Comparison of ENCODE assay signal across 1 cellular context in the genomic region with DNA sequence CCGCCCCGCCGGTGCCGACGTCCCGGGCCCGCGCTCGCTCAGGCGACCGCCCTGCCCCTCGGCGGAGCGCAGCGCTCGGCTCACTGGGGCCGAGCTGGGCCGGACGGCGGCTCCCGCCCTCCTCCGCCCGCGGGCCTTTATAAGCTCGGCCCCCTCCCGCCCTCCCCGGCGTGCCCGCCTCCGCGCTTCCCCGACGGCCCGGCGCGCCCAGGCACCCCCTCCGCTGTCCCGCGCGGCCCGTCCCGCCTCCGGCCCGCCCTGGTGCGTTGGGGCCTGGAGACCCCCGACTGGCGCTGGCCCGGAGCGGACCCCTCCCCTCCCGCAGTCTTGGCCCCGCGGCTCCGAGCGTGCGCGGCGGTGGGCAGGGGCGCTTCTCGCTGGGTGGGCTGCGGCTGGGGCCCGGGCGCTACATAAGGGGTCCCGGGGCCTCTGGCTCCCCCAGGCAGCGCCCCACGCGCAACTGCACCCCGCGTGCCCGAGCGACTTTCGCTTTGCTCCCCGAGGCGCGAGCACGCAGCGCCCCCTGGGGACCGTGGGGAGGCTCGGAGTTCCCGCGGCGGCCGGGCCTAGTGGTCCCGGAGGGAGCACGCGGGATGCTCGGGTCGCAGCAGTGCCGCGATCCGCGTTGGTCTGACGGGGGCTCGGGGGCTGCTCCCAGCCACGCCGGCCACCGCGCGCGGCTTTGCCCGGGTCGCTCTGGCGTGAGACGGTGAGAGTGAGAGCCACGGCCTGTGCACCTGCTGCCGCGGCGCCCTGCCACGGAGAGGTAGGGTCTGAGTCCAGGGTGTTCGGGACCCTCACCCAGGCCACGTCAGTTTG.
TF ChIP-seq lines count a peak whose summit lies in the region.

A gene with protein sequence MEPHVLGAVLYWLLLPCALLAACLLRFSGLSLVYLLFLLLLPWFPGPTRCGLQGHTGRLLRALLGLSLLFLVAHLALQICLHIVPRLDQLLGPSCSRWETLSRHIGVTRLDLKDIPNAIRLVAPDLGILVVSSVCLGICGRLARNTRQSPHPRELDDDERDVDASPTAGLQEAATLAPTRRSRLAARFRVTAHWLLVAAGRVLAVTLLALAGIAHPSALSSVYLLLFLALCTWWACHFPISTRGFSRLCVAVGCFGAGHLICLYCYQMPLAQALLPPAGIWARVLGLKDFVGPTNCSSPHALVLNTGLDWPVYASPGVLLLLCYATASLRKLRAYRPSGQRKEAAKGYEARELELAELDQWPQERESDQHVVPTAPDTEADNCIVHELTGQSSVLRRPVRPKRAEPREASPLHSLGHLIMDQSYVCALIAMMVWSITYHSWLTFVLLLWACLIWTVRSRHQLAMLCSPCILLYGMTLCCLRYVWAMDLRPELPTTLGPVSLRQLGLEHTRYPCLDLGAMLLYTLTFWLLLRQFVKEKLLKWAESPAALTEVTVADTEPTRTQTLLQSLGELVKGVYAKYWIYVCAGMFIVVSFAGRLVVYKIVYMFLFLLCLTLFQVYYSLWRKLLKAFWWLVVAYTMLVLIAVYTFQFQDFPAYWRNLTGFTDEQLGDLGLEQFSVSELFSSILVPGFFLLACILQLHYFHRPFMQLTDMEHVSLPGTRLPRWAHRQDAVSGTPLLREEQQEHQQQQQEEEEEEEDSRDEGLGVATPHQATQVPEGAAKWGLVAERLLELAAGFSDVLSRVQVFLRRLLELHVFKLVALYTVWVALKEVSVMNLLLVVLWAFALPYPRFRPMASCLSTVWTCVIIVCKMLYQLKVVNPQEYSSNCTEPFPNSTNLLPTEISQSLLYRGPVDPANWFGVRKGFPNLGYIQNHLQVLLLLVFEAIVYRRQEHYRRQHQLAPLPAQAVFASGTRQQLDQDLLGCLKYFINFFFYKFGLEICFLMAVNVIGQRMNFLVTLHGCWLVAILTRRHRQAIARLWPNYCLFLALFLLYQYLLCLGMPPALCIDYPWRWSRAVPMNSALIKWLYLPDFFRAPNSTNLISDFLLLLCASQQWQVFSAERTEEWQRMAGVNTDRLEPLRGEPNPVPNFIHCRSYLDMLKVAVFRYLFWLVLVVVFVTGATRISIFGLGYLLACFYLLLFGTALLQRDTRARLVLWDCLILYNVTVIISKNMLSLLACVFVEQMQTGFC (N-terminal part only) (minus strand): TSS at position 115 of the 819 bp plus-strand sequence. CDS start 256 bp downstream, outside the sequence.

TF ChIP-seq in HepG2, 621 proteins besides CTCF, POLR2A, EP300 and RAD21 (continued from another document and continues in another):
- TF ChIP-seq, protein P1, sequence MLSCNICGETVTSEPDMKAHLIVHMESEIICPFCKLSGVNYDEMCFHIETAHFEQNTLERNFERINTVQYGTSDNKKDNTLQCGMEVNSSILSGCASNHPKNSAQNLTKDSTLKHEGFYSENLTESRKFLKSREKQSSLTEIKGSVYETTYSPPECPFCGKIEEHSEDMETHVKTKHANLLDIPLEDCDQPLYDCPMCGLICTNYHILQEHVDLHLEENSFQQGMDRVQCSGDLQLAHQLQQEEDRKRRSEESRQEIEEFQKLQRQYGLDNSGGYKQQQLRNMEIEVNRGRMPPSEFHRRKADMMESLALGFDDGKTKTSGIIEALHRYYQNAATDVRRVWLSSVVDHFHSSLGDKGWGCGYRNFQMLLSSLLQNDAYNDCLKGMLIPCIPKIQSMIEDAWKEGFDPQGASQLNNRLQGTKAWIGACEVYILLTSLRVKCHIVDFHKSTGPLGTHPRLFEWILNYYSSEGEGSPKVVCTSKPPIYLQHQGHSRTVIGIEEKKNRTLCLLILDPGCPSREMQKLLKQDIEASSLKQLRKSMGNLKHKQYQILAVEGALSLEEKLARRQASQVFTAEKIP (CRISPR knock-in tag; IDR thresholded peaks at IDR 0.05; ENCODE audit: borderline replicate concordance) = no peak
- TF ChIP-seq ZNF510 (CRISPR knock-in tag; IDR thresholded peaks at IDR 0.05; ENCODE audit: low read depth) (0 out of 2 replicates have a peak, but pooled peaks have one; percentile 34), GATA4 (IDR thresholded peaks at IDR 0.05; ENCODE audit: borderline replicate concordance, low read depth) (no peak), FOSL2 (CRISPR knock-in tag; IDR thresholded peaks at IDR 0.05) (peak; percentile 25; the same call in 1 of the 2 replicates), ZNF501 (CRISPR knock-in tag; IDR thresholded peaks at IDR 0.05) (peak; percentile 94), TRIM24 (CRISPR knock-in tag; IDR thresholded peaks at IDR 0.05) (no peak), XRCC5 (optimal IDR thresholded peaks at IDR 0.05; ENCODE audit: low read length) (peak; percentile 93), MEIS2 (CRISPR knock-in tag; IDR thresholded peaks at IDR 0.05) (peak; percentile 61), ZBTB7B (CRISPR knock-in tag; IDR thresholded peaks at IDR 0.05) (peak; percentile 98), PHF5A (CRISPR knock-in tag; IDR thresholded peaks at IDR 0.05; ENCODE audit: low read depth, unreplicated experiment) (peak; percentile 56), TCF7L2 (IDR thresholded peaks at IDR 0.05; ENCODE audit: low read depth, low read length) (no peak), U2AF2 (IDR thresholded peaks at IDR 0.05; ENCODE audit: low read depth, low read length) (no peak), TAF15 (IDR thresholded peaks at IDR 0.05; ENCODE audit: low read depth, low read length, poor library complexity, severe bottlenecking) (no peak), ZNF564 (CRISPR knock-in tag; IDR thresholded peaks at IDR 0.05) (peak; percentile 78), ZSCAN20 (CRISPR knock-in tag; IDR thresholded peaks at IDR 0.05; ENCODE audit: borderline replicate concordance) (no peak), TARDBP (CRISPR knock-in tag; IDR thresholded peaks at IDR 0.05) (0 out of 2 replicates have a peak, but pooled peaks have one; percentile 46), GTF2F1 (IDR thresholded peaks at IDR 0.05; ENCODE audit: low read length) (no peak), CAMTA2 (CRISPR knock-in tag; IDR thresholded peaks at IDR 0.05; ENCODE audit: borderline replicate concordance) (no peak), ZNF572 (CRISPR knock-in tag; IDR thresholded peaks at IDR 0.05) (no peak), NPAS2 (CRISPR knock-in tag; IDR thresholded peaks at IDR 0.05; ENCODE audit: borderline replicate concordance) (no peak), ZNF230 (CRISPR knock-in tag; IDR thresholded peaks at IDR 0.05) (0 out of 2 replicates have a peak, but pooled peaks have one; percentile 21), RXRA (CRISPR knock-in tag; IDR thresholded peaks at IDR 0.05) (peak; percentile 86), ZBTB21 (CRISPR knock-in tag; IDR thresholded peaks at IDR 0.05) (no peak), NR1H2 (CRISPR knock-in tag; IDR thresholded peaks at IDR 0.05; ENCODE audit: borderline replicate concordance, low read depth) (no peak; the same call in 1 of the 2 replicates), RFX5 (IDR thresholded peaks at IDR 0.05; ENCODE audit: low read depth, low read length) (no peak), CEBPB (IDR thresholded peaks at IDR 0.05; ENCODE audit: borderline replicate concordance, low read depth, low read length) (no peak), POLR2AphosphoS5 (IDR thresholded peaks at IDR 0.05; ENCODE audit: low read depth, low read length) (peak; percentile 58), SUZ12 (IDR thresholded peaks at IDR 0.05; ENCODE audit: low read depth, low read length) (no peak), IKZF4 (CRISPR knock-in tag; IDR thresholded peaks at IDR 0.05; ENCODE audit: borderline replicate concordance, low read depth, not compliant biosample characterization) (no peak), ZFP62 (CRISPR knock-in tag; IDR thresholded peaks at IDR 0.05) (no peak), JUNB (CRISPR knock-in tag; IDR thresholded peaks at IDR 0.05; ENCODE audit: borderline replicate concordance) (no peak), DMAP1 (CRISPR knock-in tag; IDR thresholded peaks at IDR 0.05) (peak; percentile 32; the same call in 1 of the 2 replicates), REXO4 (CRISPR knock-in tag; IDR thresholded peaks at IDR 0.05; ENCODE audit: borderline replicate concordance) (peak; percentile 42; the same call in 1 of the 2 replicates), PRPF4 (IDR thresholded peaks at IDR 0.05; ENCODE audit: low read depth, low read length, poor library complexity, severe bottlenecking) (no peak), MED1 (CRISPR knock-in tag; IDR thresholded peaks at IDR 0.05) (peak; percentile 62), ZNF3 (CRISPR knock-in tag; IDR thresholded peaks at IDR 0.05) (no peak), ZNF251 (CRISPR knock-in tag; IDR thresholded peaks at IDR 0.05) (no peak), ZBTB8A (CRISPR knock-in tag; IDR thresholded peaks at IDR 0.05; ENCODE audit: borderline replicate concordance, low read depth) (peak; percentile 53; the same call in 1 of the 2 replicates)
- TF ChIP-seq, protein P2, sequence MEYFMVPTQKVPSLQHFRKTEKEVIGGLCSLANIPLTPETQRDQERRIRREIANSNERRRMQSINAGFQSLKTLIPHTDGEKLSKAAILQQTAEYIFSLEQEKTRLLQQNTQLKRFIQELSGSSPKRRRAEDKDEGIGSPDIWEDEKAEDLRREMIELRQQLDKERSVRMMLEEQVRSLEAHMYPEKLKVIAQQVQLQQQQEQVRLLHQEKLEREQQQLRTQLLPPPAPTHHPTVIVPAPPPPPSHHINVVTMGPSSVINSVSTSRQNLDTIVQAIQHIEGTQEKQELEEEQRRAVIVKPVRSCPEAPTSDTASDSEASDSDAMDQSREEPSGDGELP (IDR thresholded peaks at IDR 0.05; ENCODE audit: borderline replicate concordance, low read depth) = no peak
- TF ChIP-seq, protein P3, sequence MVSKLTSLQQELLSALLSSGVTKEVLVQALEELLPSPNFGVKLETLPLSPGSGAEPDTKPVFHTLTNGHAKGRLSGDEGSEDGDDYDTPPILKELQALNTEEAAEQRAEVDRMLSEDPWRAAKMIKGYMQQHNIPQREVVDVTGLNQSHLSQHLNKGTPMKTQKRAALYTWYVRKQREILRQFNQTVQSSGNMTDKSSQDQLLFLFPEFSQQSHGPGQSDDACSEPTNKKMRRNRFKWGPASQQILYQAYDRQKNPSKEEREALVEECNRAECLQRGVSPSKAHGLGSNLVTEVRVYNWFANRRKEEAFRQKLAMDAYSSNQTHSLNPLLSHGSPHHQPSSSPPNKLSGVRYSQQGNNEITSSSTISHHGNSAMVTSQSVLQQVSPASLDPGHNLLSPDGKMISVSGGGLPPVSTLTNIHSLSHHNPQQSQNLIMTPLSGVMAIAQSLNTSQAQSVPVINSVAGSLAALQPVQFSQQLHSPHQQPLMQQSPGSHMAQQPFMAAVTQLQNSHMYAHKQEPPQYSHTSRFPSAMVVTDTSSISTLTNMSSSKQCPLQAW (CRISPR knock-in tag; IDR thresholded peaks at IDR 0.05) = no peak
- TF ChIP-seq, protein P4, sequence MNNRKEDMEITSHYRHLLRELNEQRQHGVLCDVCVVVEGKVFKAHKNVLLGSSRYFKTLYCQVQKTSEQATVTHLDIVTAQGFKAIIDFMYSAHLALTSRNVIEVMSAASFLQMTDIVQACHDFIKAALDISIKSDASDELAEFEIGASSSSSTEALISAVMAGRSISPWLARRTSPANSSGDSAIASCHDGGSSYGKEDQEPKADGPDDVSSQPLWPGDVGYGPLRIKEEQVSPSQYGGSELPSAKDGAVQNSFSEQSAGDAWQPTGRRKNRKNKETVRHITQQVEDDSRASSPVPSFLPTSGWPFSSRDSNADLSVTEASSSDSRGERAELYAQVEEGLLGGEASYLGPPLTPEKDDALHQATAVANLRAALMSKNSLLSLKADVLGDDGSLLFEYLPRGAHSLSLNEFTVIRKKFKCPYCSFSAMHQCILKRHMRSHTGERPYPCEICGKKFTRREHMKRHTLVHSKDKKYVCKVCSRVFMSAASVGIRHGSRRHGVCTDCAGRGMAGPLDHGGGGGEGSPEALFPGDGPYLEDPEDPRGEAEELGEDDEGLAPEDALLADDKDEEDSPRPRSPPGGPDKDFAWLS (CRISPR knock-in tag; IDR thresholded peaks at IDR 0.05; ENCODE audit: borderline replicate concordance) = peak; percentile 69
- TF ChIP-seq, protein P5, sequence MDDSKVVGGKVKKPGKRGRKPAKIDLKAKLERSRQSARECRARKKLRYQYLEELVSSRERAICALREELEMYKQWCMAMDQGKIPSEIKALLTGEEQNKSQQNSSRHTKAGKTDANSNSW (CRISPR knock-in tag; IDR thresholded peaks at IDR 0.05; ENCODE audit: borderline replicate concordance) = no peak
- TF ChIP-seq, protein P6, sequence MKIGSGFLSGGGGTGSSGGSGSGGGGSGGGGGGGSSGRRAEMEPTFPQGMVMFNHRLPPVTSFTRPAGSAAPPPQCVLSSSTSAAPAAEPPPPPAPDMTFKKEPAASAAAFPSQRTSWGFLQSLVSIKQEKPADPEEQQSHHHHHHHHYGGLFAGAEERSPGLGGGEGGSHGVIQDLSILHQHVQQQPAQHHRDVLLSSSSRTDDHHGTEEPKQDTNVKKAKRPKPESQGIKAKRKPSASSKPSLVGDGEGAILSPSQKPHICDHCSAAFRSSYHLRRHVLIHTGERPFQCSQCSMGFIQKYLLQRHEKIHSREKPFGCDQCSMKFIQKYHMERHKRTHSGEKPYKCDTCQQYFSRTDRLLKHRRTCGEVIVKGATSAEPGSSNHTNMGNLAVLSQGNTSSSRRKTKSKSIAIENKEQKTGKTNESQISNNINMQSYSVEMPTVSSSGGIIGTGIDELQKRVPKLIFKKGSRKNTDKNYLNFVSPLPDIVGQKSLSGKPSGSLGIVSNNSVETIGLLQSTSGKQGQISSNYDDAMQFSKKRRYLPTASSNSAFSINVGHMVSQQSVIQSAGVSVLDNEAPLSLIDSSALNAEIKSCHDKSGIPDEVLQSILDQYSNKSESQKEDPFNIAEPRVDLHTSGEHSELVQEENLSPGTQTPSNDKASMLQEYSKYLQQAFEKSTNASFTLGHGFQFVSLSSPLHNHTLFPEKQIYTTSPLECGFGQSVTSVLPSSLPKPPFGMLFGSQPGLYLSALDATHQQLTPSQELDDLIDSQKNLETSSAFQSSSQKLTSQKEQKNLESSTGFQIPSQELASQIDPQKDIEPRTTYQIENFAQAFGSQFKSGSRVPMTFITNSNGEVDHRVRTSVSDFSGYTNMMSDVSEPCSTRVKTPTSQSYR (CRISPR knock-in tag; IDR thresholded peaks at IDR 0.05; ENCODE audit: borderline replicate concordance) = peak; percentile 48; the same call in 1 of the 2 replicates
- TF ChIP-seq, protein P7, sequence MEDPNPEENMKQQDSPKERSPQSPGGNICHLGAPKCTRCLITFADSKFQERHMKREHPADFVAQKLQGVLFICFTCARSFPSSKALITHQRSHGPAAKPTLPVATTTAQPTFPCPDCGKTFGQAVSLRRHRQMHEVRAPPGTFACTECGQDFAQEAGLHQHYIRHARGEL (CRISPR knock-in tag; IDR thresholded peaks at IDR 0.05) = no peak
- TF ChIP-seq, protein P8, sequence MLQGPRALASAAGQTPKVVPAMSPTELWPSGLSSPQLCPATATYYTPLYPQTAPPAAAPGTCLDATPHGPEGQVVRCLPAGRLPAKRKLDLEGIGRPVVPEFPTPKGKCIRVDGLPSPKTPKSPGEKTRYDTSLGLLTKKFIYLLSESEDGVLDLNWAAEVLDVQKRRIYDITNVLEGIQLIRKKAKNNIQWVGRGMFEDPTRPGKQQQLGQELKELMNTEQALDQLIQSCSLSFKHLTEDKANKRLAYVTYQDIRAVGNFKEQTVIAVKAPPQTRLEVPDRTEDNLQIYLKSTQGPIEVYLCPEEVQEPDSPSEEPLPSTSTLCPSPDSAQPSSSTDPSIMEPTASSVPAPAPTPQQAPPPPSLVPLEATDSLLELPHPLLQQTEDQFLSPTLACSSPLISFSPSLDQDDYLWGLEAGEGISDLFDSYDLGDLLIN (CRISPR knock-in tag; IDR thresholded peaks at IDR 0.05; ENCODE audit: borderline replicate concordance) = no peak
- TF ChIP-seq, protein P9, sequence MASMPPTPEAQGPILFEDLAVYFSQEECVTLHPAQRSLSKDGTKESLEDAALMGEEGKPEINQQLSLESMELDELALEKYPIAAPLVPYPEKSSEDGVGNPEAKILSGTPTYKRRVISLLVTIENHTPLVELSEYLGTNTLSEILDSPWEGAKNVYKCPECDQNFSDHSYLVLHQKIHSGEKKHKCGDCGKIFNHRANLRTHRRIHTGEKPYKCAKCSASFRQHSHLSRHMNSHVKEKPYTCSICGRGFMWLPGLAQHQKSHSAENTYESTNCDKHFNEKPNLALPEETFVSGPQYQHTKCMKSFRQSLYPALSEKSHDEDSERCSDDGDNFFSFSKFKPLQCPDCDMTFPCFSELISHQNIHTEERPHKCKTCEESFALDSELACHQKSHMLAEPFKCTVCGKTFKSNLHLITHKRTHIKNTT (CRISPR knock-in tag; IDR thresholded peaks at IDR 0.05) = no peak
